Comparison of ENCODE assay signal across 8 cellular contexts in the genomic region with DNA sequence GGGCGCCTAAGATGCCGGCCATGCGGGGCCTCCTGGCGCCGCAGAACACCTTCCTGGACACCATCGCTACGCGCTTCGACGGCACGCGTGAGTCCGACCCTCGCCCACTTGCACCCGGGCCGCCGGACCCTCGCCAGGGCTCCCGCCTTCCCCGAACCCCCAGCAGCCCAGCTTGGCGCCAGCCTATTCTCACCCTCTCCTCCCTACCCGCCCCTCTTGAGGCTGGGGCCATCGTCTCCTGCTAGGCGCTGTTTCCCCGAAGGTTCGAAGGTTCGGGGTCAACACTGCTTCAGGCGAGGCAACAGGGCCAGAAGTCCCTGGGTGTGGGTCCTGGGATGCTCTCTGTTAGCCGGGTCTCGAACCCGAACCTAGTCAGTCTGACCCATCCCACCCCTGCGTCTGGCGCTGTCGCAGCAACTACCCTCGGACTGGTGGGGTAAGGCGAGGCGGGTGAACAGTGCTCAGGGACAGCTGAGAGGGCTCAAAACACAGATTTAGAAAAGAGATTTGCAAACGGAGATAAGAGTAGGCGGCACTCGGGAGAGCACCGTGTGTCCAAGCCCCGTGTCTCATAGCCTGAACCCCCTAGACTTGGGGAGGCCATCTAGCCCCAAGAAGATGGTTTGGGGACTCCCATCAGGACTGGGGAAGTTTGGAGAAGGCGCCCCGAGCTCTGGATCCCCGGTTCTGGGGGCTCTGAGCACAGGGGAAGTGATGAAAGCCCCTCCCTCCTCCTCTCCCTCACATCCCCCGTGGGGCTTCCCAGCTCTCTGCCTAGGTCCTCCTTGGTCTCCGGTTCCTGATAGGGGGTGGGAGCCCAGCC. TPM values are rescaled to one million over a fixed set of nuclear protein-coding genes. Genes with fewer than 3 reads are reported as not detected.
DNase-seq lines count a peak whose midpoint lies in the region; ATAC-seq, FAIRE-seq and TF ChIP-seq lines count a peak whose summit lies in the region.

No MANE protein-coding gene starts in this region.

- no peak overlapping the region for H3K27ac Mint-ChIP-seq in activated naive CD4-positive, alpha-beta T cell treated with anti-CD3 and anti-CD28 coated beads, Interleukin-2, amount 10 ng/mL, durations not matched to agents 7 days and 5 days

- no peak for ATAC-seq in gastrocnemius medialis

- WGBS in thymus: 18% methylated on average over 47 of the region's 47 CpGs

- peak overlapping the region; percentile 62 for H3K4me3 ChIP-seq in WERI-Rb-1 (ENCODE audit: low read depth, low read length)
- peak overlapping the region; percentile 15; the same call in 1 of the 2 replicates for H3K4me3 ChIP-seq in iPS-18c (ENCODE audit: insufficient read depth, low read depth, low read length)
- H3K4me3 ChIP-seq in thymus (ENCODE audit: low read length): peak overlapping the region; percentile 67
- H3K4me3 ChIP-seq in foreskin fibroblast (ENCODE audit: low read depth in 1 of 2, low read length in 2 of 2): no peak overlapping the region
- H3K4me3 ChIP-seq in gastrocnemius medialis: no peak overlapping the region

- no peak for TF ChIP-seq CTCF in WERI-Rb-1 (IDR thresholded peaks at IDR 0.05; ENCODE audit: low read depth, low read length)
- TF ChIP-seq CTCF in D721Med (IDR thresholded peaks at IDR 0.05; ENCODE audit: insufficient read depth, missing control alignments): no peak
- TF ChIP-seq CTCF in foreskin fibroblast (IDR thresholded peaks at IDR 0.05; ENCODE audit: low read depth, low read length): no peak
- no peak for TF ChIP-seq CTCF in gastrocnemius medialis (IDR thresholded peaks at IDR 0.05 in 4 of 5, conservative IDR thresholded peaks at IDR 0.05 in 1 of 5)

- intact Hi-C loops in gastrocnemius medialis (cut with DNase I; ENCODE audit: low total_unique reads): no loop called here

- H3K4me3 Mint-ChIP-seq in activated naive CD4-positive, alpha-beta T cell treated with anti-CD3 and anti-CD28 coated beads, Interleukin-2, amount 10 ng/mL, durations not matched to agents 7 days and 5 days: peak overlapping the region; percentile 65

- peaks cover 13% of the 10 kb centered on the region for H3K4me1 ChIP-seq in thymus (ENCODE audit: control insufficient read depth, insufficient read depth, low read length)
- H3K4me1 ChIP-seq in gastrocnemius medialis: peaks cover 8 to 14% of the 10 kb centered on the region in 2 donors

- H3K27ac ChIP-seq in WERI-Rb-1: no peak overlapping the region
- no peak overlapping the region for H3K27ac ChIP-seq in thymus (ENCODE audit: low read depth)
- no peak overlapping the region for H3K27ac ChIP-seq in gastrocnemius medialis

- H3K9me3 ChIP-seq in WERI-Rb-1 (ENCODE audit: severe bottlenecking) (no peaks in the 10 kb centered on the region), iPS-18c (ENCODE audit: control insufficient read depth, insufficient read depth, low read length) (peaks cover 2% of the 10 kb centered on the region), thymus (ENCODE audit: control insufficient read depth) (no peaks in the 10 kb centered on the region), gastrocnemius medialis (no peaks in the 10 kb centered on the region)

- TF ChIP-seq POLR2A in gastrocnemius medialis (IDR thresholded peaks at IDR 0.05): no peak

- H3K27me3 Mint-ChIP-seq in activated naive CD4-positive, alpha-beta T cell treated with anti-CD3 and anti-CD28 coated beads, Interleukin-2, amount 10 ng/mL, durations not matched to agents 7 days and 5 days: peaks cover 97% of the 10 kb centered on the region

- H3K36me3 ChIP-seq in WERI-Rb-1 (no peaks in the 10 kb centered on the region), thymus (ENCODE audit: control insufficient read depth, insufficient read depth) (no peaks in the 10 kb centered on the region), gastrocnemius medialis (no peaks in the 10 kb centered on the region)

- in situ Hi-C loops in gastrocnemius medialis (cut with MboI; ENCODE audit: low sequenced_read_pairs in 4 of 4): no loop called here

- no peak for DNase-seq in activated naive CD4-positive, alpha-beta T cell treated with anti-CD3 and anti-CD28 coated beads, Interleukin-2, amount 10 ng/mL, durations not matched to agents 7 days and 5 days
- DNase-seq in activated naive CD4-positive, alpha-beta T cell treated with anti-CD3 and anti-CD28 coated beads, Interleukin-2, amount 50 U/mL, for 16 hours: no peak
- DNase-seq in WERI-Rb-1: no peak
- DNase-seq in D721Med (ENCODE audit: insufficient read length, low spot score): no peak
- no peak for DNase-seq in foreskin fibroblast
- no peak for DNase-seq in gastrocnemius medialis

- no peaks in the 10 kb centered on the region for H3K36me3 Mint-ChIP-seq in activated naive CD4-positive, alpha-beta T cell treated with anti-CD3 and anti-CD28 coated beads, Interleukin-2, amount 10 ng/mL, durations not matched to agents 7 days and 5 days

- no peak for FAIRE-seq in D721Med (lab: Jason Lieb, UNC)

- H3K4me1 Mint-ChIP-seq in activated naive CD4-positive, alpha-beta T cell treated with anti-CD3 and anti-CD28 coated beads, Interleukin-2, amount 10 ng/mL, durations not matched to agents 7 days and 5 days: peaks cover 47% of the 10 kb centered on the region

- CTCF ChIA-PET in activated naive CD4-positive, alpha-beta T cell treated with anti-CD3 and anti-CD28 coated beads, Interleukin-2, amount 10 ng/mL, durations not matched to agents 7 days and 5 days (lab: Charles Lee): interaction anchor here (1.3 kb wide), 1 partner anchor 208 kb away, joined by 3 read pairs; no protein-coding TSS in a partner anchor

- H3K27me3 ChIP-seq in WERI-Rb-1 (ENCODE audit: insufficient read depth, low read depth, severe bottlenecking): peaks cover 8% of the 10 kb centered on the region
- H3K27me3 ChIP-seq in thymus (ENCODE audit: control insufficient read depth, insufficient read depth): peaks cover 47% of the 10 kb centered on the region
- H3K27me3 ChIP-seq in gastrocnemius medialis: peaks cover 28 to 35% (median 35%) of the 10 kb centered on the region in 3 donors

- no peaks in the 10 kb centered on the region for H3K9me3 Mint-ChIP-seq in activated naive CD4-positive, alpha-beta T cell treated with anti-CD3 and anti-CD28 coated beads, Interleukin-2, amount 10 ng/mL, durations not matched to agents 7 days and 5 days

RNA-seq across cellular contexts. Expression of a gene that starts 0.8 kb away (rescaled TPM):
- 3.3 TPM for polyA plus RNA-seq in thymus
- total RNA-seq in gastrocnemius medialis: not detected

RNA-seq across cellular contexts. Expression of a gene that starts 28.3 kb away (rescaled TPM):
- polyA plus RNA-seq in thymus: 65.5 TPM
- 10 to 100 TPM; 28.7 to 62.0 (median 34.6) TPM for total RNA-seq in gastrocnemius medialis

Comparison
In these comparisons a context has a peak if more than half of its experiments do, and no peak if none do; other contexts are left out.
1. H3K4me3 ChIP-seq: peak in WERI-Rb-1 (single experiment), iPS-18c (single experiment) and thymus (single experiment); none in foreskin fibroblast (0 of 2) and gastrocnemius medialis (0 of 4).